Comparison of ENCODE assay signal across 1 cellular context in the genomic region with DNA sequence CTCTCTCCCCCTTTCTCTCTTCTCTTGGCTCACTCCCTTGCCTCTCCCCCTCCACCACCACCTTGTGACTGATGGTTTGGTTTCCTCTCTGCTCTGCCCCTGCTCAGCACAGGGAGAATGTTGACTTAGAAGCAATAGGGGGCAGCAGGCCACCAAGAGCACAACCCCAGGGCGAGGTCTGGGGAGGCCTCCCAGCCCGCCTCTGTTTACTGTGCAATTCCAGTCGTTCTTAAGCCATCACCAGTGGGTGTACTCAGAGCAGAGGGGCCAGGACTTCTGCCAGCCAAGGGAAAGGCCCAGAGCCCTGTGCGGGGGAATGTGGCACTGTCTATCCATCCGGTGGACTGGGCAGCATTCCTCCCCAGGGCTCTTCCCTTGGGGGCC.
TF ChIP-seq lines count a peak whose summit lies in the region.

No MANE protein-coding gene starts in this region.

TF ChIP-seq in A549, 52 proteins besides CTCF, POLR2A, EP300 and RAD21 (continued from another document):
- TF ChIP-seq, protein P1, sequence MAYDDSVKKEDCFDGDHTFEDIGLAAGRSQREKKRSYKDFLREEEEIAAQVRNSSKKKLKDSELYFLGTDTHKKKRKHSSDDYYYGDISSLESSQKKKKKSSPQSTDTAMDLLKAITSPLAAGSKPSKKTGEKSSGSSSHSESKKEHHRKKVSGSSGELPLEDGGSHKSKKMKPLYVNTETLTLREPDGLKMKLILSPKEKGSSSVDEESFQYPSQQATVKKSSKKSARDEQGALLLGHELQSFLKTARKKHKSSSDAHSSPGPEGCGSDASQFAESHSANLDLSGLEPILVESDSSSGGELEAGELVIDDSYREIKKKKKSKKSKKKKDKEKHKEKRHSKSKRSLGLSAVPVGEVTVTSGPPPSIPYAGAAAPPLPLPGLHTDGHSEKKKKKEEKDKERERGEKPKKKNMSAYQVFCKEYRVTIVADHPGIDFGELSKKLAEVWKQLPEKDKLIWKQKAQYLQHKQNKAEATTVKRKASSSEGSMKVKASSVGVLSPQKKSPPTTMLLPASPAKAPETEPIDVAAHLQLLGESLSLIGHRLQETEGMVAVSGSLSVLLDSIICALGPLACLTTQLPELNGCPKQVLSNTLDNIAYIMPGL (CRISPR knock-in tag; IDR thresholded peaks at IDR 0.05; ENCODE audit: borderline replicate concordance) = no peak
- TF ChIP-seq SREBF2 (IDR thresholded peaks at IDR 0.05) (no peak), EHF (CRISPR knock-in tag; IDR thresholded peaks at IDR 0.05) (no peak), POLR2AphosphoS2 (conservative IDR thresholded peaks at IDR 0.05; ENCODE audit: low read length) (no peak), CHD4 (IDR thresholded peaks at IDR 0.05; ENCODE audit: borderline replicate concordance) (no peak), MAZ (IDR thresholded peaks at IDR 0.05; ENCODE audit: borderline replicate concordance, low read depth, low read length) (no peak), ESRRA (IDR thresholded peaks at IDR 0.05; ENCODE audit: borderline replicate concordance, low read length) (no peak), NPAS2 (CRISPR knock-in tag; IDR thresholded peaks at IDR 0.05; ENCODE audit: borderline replicate concordance) (no peak), CBX8 (IDR thresholded peaks at IDR 0.05) (no peak), JUNB (IDR thresholded peaks at IDR 0.05) (no peak)
- TF ChIP-seq, protein P2, sequence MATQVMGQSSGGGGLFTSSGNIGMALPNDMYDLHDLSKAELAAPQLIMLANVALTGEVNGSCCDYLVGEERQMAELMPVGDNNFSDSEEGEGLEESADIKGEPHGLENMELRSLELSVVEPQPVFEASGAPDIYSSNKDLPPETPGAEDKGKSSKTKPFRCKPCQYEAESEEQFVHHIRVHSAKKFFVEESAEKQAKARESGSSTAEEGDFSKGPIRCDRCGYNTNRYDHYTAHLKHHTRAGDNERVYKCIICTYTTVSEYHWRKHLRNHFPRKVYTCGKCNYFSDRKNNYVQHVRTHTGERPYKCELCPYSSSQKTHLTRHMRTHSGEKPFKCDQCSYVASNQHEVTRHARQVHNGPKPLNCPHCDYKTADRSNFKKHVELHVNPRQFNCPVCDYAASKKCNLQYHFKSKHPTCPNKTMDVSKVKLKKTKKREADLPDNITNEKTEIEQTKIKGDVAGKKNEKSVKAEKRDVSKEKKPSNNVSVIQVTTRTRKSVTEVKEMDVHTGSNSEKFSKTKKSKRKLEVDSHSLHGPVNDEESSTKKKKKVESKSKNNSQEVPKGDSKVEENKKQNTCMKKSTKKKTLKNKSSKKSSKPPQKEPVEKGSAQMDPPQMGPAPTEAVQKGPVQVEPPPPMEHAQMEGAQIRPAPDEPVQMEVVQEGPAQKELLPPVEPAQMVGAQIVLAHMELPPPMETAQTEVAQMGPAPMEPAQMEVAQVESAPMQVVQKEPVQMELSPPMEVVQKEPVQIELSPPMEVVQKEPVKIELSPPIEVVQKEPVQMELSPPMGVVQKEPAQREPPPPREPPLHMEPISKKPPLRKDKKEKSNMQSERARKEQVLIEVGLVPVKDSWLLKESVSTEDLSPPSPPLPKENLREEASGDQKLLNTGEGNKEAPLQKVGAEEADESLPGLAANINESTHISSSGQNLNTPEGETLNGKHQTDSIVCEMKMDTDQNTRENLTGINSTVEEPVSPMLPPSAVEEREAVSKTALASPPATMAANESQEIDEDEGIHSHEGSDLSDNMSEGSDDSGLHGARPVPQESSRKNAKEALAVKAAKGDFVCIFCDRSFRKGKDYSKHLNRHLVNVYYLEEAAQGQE (IDR thresholded peaks at IDR 0.05) = no peak
- TF ChIP-seq, protein P3, sequence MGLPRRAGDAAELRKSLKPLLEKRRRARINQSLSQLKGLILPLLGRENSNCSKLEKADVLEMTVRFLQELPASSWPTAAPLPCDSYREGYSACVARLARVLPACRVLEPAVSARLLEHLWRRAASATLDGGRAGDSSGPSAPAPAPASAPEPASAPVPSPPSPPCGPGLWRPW (IDR thresholded peaks at IDR 0.05) = no peak
- TF ChIP-seq, protein P4, sequence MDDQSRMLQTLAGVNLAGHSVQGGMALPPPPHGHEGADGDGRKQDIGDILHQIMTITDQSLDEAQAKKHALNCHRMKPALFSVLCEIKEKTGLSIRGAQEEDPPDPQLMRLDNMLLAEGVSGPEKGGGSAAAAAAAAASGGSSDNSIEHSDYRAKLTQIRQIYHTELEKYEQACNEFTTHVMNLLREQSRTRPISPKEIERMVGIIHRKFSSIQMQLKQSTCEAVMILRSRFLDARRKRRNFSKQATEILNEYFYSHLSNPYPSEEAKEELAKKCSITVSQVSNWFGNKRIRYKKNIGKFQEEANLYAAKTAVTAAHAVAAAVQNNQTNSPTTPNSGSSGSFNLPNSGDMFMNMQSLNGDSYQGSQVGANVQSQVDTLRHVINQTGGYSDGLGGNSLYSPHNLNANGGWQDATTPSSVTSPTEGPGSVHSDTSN (IDR thresholded peaks at IDR 0.05) = no peak
